In the genomic region with DNA sequence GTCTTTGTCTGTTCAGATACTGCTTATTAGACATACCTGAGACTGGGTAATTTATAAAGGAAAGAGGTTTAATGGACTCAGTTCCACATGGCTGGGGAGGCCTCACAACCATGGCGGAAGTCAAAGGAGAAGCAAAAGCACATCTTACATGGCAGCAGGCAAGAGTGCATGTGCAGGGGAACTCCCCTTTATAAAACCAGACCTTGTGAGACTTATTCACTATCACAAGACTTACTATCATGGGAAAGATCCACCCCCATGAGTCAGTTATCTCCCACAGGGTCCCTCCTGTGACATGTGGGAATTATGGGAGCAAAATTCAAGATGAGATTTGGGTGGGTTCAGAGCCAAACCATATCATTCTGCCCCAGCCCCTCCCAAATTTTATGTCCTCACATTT, we compare ENCODE assay signal across 26 cellular contexts. TPM values are rescaled to one million over a fixed set of nuclear protein-coding genes. Genes with fewer than 3 reads are reported as not detected.
"Had no signal": no experiment of that assay in that cellular context is flagged by ENCODE, and none has a peak within 500 bp of the region (broad histone marks: within the 10 kb centered on the region; RNA-seq: fewer than 3 reads in every experiment).

No MANE protein-coding gene starts in this region.

- DNase-seq: KBM-7; NCI-H1092; NCI-H1105 treated with DMSO at 0.1 percent for 48 hours; NCI-H1417 treated with DMSO at 0.1 percent for 48 hours; NCI-H187; NCI-H2029; NCI-H2081 treated with DMSO at 0.1 percent for 48 hours; NCI-H2171; NCI-H226; NCI-H446; NCI-H510A; NCI-H524 treated with DMSO at 0.1 percent for 48 hours; NCI-H69; NCI-H774; NK-92 treated with Interleukin-12 subunit alpha and Interleukin-12 subunit beta, amount 100 ng/mL, for 24 hours; PC-3; SHP77 treated with DMSO at 0.1 percent for 48 hours; SJCRH30 had no signal

- FAIRE-seq: HTR-8/SVneo had no signal

- ATAC-seq: Panc1, PC-3, Right ventricle myocardium inferior had no signal

- H3K9me3 ChIP-seq: SJCRH30 had no signal

- H3K27ac ChIP-seq: HL-60, SJCRH30, SK-N-MC had no signal

- H3K4me3 ChIP-seq: SJCRH30, SK-N-MC had no signal

- H3K36me3 ChIP-seq: SJCRH30 had no signal

- H3K4me1 ChIP-seq: SJCRH30 had no signal

RNA-seq across cellular contexts. Expression of a gene that starts 33.0 kb away (rescaled TPM):
- total RNA-seq: MCF 10A, OCI-LY7, PC-3 had no signal
- polyA plus RNA-seq: IgD-negative memory B cell had no signal
